In the genomic region with DNA sequence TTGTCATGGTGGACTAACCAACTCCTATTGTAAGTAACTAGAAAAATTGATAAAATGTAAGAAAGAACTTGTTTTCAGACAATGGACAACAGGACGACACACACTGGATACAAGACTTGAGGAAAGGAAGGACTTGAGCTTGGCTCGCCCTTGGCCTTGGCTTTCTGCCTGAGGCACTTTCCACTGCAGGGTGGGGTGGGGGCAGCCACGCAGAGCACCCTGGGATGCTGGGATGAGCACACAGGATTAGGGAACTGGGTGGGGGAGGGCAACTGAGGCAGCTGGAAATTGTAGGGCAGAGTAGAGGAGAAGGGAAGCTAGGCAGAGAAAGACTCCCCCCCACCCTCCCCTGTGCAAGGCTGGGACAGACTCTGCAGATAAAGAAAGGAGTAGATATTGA, we compare ENCODE assay signal across 20 cellular contexts. TPM values are rescaled to one million over a fixed set of nuclear protein-coding genes. Genes with fewer than 3 reads are reported as not detected.
DNase-seq lines count a peak whose midpoint lies in the region; ATAC-seq and TF ChIP-seq lines count a peak whose summit lies in the region.
"Had no signal": no experiment of that assay in that cellular context is flagged by ENCODE, and none has a peak within 500 bp of the region (broad histone marks: within the 10 kb centered on the region; RNA-seq: fewer than 3 reads in every experiment).

No MANE protein-coding gene starts in this region.

- H3K9me3 ChIP-seq in heart left ventricle (peaks cover 0 to 6% (median 0%) of the 10 kb centered on the region in 12 donors), thyroid gland (no peaks in the 10 kb centered on the region)

- H3K36me3 ChIP-seq in heart left ventricle (no peaks in the 10 kb centered on the region), thyroid gland (no peaks in the 10 kb centered on the region)

- no peaks in the 10 kb centered on the region for H3K36me3 Mint-ChIP-seq in osteocyte (ENCODE audit: unreplicated experiment)
- H3K36me3 Mint-ChIP-seq: activated naive CD4-positive, alpha-beta T cell treated with anti-CD3 and anti-CD28 coated beads, Interleukin-2, amount 50 U/mL, for 72 hours; CD14-positive monocyte; natural killer cell had no signal

- WGBS in heart left ventricle, 4 donors: 3 to 11% (median 7%) methylated on average over 3 of the region's 3 CpGs
- WGBS in thyroid gland, 2 donors: 22 to 27% methylated on average over 3 of the region's 3 CpGs

- no peak overlapping the region for H3K27ac Mint-ChIP-seq in osteocyte (ENCODE audit: unreplicated experiment)
- H3K27ac Mint-ChIP-seq: activated naive CD4-positive, alpha-beta T cell treated with anti-CD3 and anti-CD28 coated beads, Interleukin-2, amount 50 U/mL, for 72 hours; activated T-helper 1 cell treated with anti-CD3 and anti-CD28 coated beads, Interleukin-12 subunit alpha, Interleukin-12 subunit beta, Interleukin-2, Interleukin-4 antibody, amounts not matched to agents 30 ng/mL and 10 ng/mL and 1 ng/mL, durations not matched to agents 14 hours and 24 hours and 36 hours; CD14-positive monocyte; natural killer cell; progenitor cell of endocrine pancreas had no signal

- peak; percentile 48 to 85 (median 72) for ATAC-seq in heart left ventricle
- no peak for ATAC-seq in HG03469 (IDR thresholded peaks at IDR 0.05; ENCODE audit: unreplicated experiment)
- ATAC-seq: activated naive CD4-positive, alpha-beta T cell treated with anti-CD3 and anti-CD28 coated beads, Interleukin-2, amount 50 U/mL, for 72 hours; natural killer cell had no signal

- H3K4me3 Mint-ChIP-seq in osteocyte (ENCODE audit: unreplicated experiment): no peak overlapping the region
- H3K4me3 Mint-ChIP-seq: activated T-helper 1 cell treated with anti-CD3 and anti-CD28 coated beads, Interleukin-12 subunit alpha, Interleukin-12 subunit beta, Interleukin-2, Interleukin-4 antibody, amounts not matched to agents 30 ng/mL and 10 ng/mL and 1 ng/mL, durations not matched to agents 14 hours and 24 hours and 36 hours; CD14-positive monocyte; natural killer cell had no signal

- TF ChIP-seq CTCF in heart left ventricle (IDR thresholded peaks at IDR 0.05): no peak
- no peak for TF ChIP-seq CTCF in osteocyte (IDR thresholded peaks at IDR 0.05)
- TF ChIP-seq CTCF in thyroid gland (IDR thresholded peaks at IDR 0.05): no peak
- no peak for TF ChIP-seq CTCF in GM10248 (IDR thresholded peaks at IDR 0.05; ENCODE audit: control extremely low read depth, extremely low read depth, low read depth, missing control alignments)

- H3K4me1 Mint-ChIP-seq in osteocyte (ENCODE audit: unreplicated experiment): no peaks in the 10 kb centered on the region
- H3K4me1 Mint-ChIP-seq: natural killer cell had no signal

- intact Hi-C loops in heart left ventricle (cut with DNase I) (no loop called here), thyroid gland (cut with DNase I) (no loop called here)

- DNase-seq in caudate nucleus (lab: John Stamatoyannopoulos, UW) (peak in 34 of 61 donors; percentile 25 to 80 (median 54)), heart left ventricle (peak; percentile 51 to 83 (median 66)), osteocyte (ENCODE audit: extremely low spot score, unreplicated experiment) (peak; percentile 57), thyroid gland (peak; percentile 49 to 51), GM10248 (ENCODE audit: extremely low spot score) (no peak), foreskin melanocyte (no peak)
- DNase-seq in activated T-cell treated with anti-CD3 and anti-CD28 coated beads, Interleukin-2, amount 50 U/mL, for 1 hour: no peak
- DNase-seq: natural killer cell; NCI-H1417 treated with DMSO at 0.1 percent for 48 hours; NCI-H2171; NCI-H524 treated with DMSO at 0.1 percent for 48 hours; stimulated activated CD4-positive, alpha-beta T cell treated with anti-CD3 and anti-CD28 coated beads, Interleukin-4, amount 100 ng/mL, for 4 hours; T-helper 9 cell had no signal

- H3K9me3 Mint-ChIP-seq in osteocyte (ENCODE audit: unreplicated experiment): no peaks in the 10 kb centered on the region
- H3K9me3 Mint-ChIP-seq: activated naive CD4-positive, alpha-beta T cell treated with anti-CD3 and anti-CD28 coated beads, Interleukin-2, amount 50 U/mL, for 72 hours; activated T-helper 1 cell treated with anti-CD3 and anti-CD28 coated beads, Interleukin-12 subunit alpha, Interleukin-12 subunit beta, Interleukin-2, Interleukin-4 antibody, amounts not matched to agents 30 ng/mL and 10 ng/mL and 1 ng/mL, durations not matched to agents 14 hours and 24 hours and 36 hours; natural killer cell had no signal

- H3K4me1 ChIP-seq in heart left ventricle (peaks cover 0 to 33% (median 12%) of the 10 kb centered on the region in 12 donors), thyroid gland (peaks cover 5 to 17% of the 10 kb centered on the region in 2 donors)

- no peak overlapping the region for H3K4me3 ChIP-seq in heart left ventricle
- H3K4me3 ChIP-seq in thyroid gland (replicated peaks in 1 of 3): no peak overlapping the region

- TF ChIP-seq POLR2A in heart left ventricle (IDR thresholded peaks at IDR 0.05) (no peak), thyroid gland (IDR thresholded peaks at IDR 0.05) (no peak)

- peaks cover 44% of the 10 kb centered on the region for H3K27me3 Mint-ChIP-seq in osteocyte (ENCODE audit: unreplicated experiment)

- no peaks in the 10 kb centered on the region for H3K27me3 ChIP-seq in heart left ventricle
- no peaks in the 10 kb centered on the region for H3K27me3 ChIP-seq in thyroid gland

- CTCF ChIA-PET in GM10248 (lab: Yijun Ruan, JAX): no interaction called here

- H3K27ac ChIP-seq in caudate nucleus (ENCODE audit: low read depth, low read length): peak overlapping the region; percentile 100
- H3K27ac ChIP-seq in heart left ventricle: peak overlapping the region in 11 of 12 donors; percentile 15 to 89 (median 63)
- H3K27ac ChIP-seq in thyroid gland: no peak overlapping the region

- POLR2A ChIA-PET in GM10248 (lab: Yijun Ruan, JAX): no interaction called here

RNA-seq across cellular contexts. Expression of a gene that starts 25.5 kb away (rescaled TPM):
- 100 to 1,000 TPM; 305 to 823 (median 538) TPM for total RNA-seq in heart left ventricle
- polyA plus RNA-seq in heart left ventricle: 1,000 to 10,000 TPM in 1 of 2 donors, 100 to 1,000 TPM in 1; 188 to 1,023 TPM
- not detected in 2 replicates for total RNA-seq in osteocyte
- total RNA-seq in thyroid gland: 10 to 100 TPM; 15.7 to 64.1 (median 32.4) TPM
- total RNA-seq: activated naive CD4-positive, alpha-beta T cell treated with anti-CD3 and anti-CD28 coated beads, Interleukin-2, amount 50 U/mL, for 72 hours; activated T-helper 1 cell treated with anti-CD3 and anti-CD28 coated beads, Interleukin-12 subunit alpha, Interleukin-12 subunit beta, Interleukin-2, Interleukin-4 antibody, amounts not matched to agents 30 ng/mL and 10 ng/mL and 1 ng/mL, durations not matched to agents 14 hours and 24 hours and 36 hours; kidney epithelial cell; natural killer cell; progenitor cell of endocrine pancreas; RPMI7951 had no signal
- polyA plus RNA-seq: CD14-positive monocyte had no signal

RNA-seq across cellular contexts. Expression of a gene that starts 42.7 kb away (rescaled TPM):
- total RNA-seq in heart left ventricle: 1 to 10 TPM in 2 of 9 donors, under 1 TPM in 6, not detected in 1; 0.19 to 5.6 (median 0.73) TPM
- 1 to 10 TPM in 1 of 2 donors, under 1 TPM in 1; 0.61 to 6.8 TPM for polyA plus RNA-seq in heart left ventricle
- total RNA-seq in osteocyte: not detected in 2 replicates
- not detected for total RNA-seq in thyroid gland
- total RNA-seq: activated naive CD4-positive, alpha-beta T cell treated with anti-CD3 and anti-CD28 coated beads, Interleukin-2, amount 50 U/mL, for 72 hours; activated T-helper 1 cell treated with anti-CD3 and anti-CD28 coated beads, Interleukin-12 subunit alpha, Interleukin-12 subunit beta, Interleukin-2, Interleukin-4 antibody, amounts not matched to agents 30 ng/mL and 10 ng/mL and 1 ng/mL, durations not matched to agents 14 hours and 24 hours and 36 hours; kidney epithelial cell; natural killer cell; progenitor cell of endocrine pancreas; RPMI7951 had no signal
- polyA plus RNA-seq: CD14-positive monocyte had no signal

RNA-seq across cellular contexts. Expression of a gene that starts 45.0 kb away (rescaled TPM):
- total RNA-seq in heart left ventricle (1 to 10 TPM in 1 of 9 donors, under 1 TPM in 7, not detected in 1; 0.44 to 1.4 (median 0.83) TPM), osteocyte (0.30 TPM in 1 of 2 replicates, not detected in the other), thyroid gland (1 to 10 TPM; 4.0 to 7.7 (median 6.0) TPM)
- polyA plus RNA-seq in heart left ventricle: 1 to 10 TPM in 1 of 2 donors, under 1 TPM in 1; 0.53 to 1.1 TPM
- total RNA-seq: activated T-helper 1 cell treated with anti-CD3 and anti-CD28 coated beads, Interleukin-12 subunit alpha, Interleukin-12 subunit beta, Interleukin-2, Interleukin-4 antibody, amounts not matched to agents 30 ng/mL and 10 ng/mL and 1 ng/mL, durations not matched to agents 14 hours and 24 hours and 36 hours had no signal

Comparison
In these comparisons a context has a peak if more than half of its experiments do, and no peak if none do; other contexts are left out.
1. DNase-seq: peak in caudate nucleus (34 of 61), heart left ventricle (5 of 5), osteocyte (single experiment) and thyroid gland (2 of 2); none in GM10248 (single experiment), activated T-cell treated with anti-CD3 and anti-CD28 coated beads, Interleukin-2, amount 50 U/mL, for 1 hour (single experiment) and foreskin melanocyte (single experiment).
2. H3K27ac ChIP-seq: peak in caudate nucleus (single experiment) and heart left ventricle (11 of 12); none in thyroid gland (0 of 3).
3. RNA of a gene that starts 25.5 kb away (total RNA-seq): 305 to 823 TPM in heart left ventricle and 15.7 to 64.1 TPM in thyroid gland; not detected in osteocyte; every median in the first group is over 10 times any median in the second.